8 cellular contexts compared by ENCODE assay signal in genomic region chr6:83430606-83431544, GRCh38. TPM values are rescaled to one million over a fixed set of nuclear protein-coding genes. Genes with fewer than 3 reads are reported as not detected.
DNase-seq lines count a peak whose midpoint lies in the region; ATAC-seq, FAIRE-seq and TF ChIP-seq lines count a peak whose summit lies in the region.

Gene ME1 (minus strand): TSS chr6:83431051. CDS start chr6:83430954, 97 bp downstream.

- H3K27ac ChIP-seq in GM12878 (ENCODE audit: control insufficient read depth, insufficient read depth) (peak within 1 kb of the TSS; percentile 80), hepatocyte (peak within 1 kb of the TSS; percentile 91)

- no peaks in the 10 kb centered on the region for H3K27me3 ChIP-seq in GM12878 (replicated peaks in 1 of 2; ENCODE audit: control insufficient read depth in 2 of 2, insufficient read depth in 2 of 2, low read length in 1 of 2)
- no peaks in the 10 kb centered on the region for H3K27me3 ChIP-seq in hepatocyte

- POLR2A ChIA-PET in GM12878 (lab: Charles Lee), result interaction anchor here (0.5 kb wide), 1 partner anchor 26 kb away, joined by 4 read pairs; no protein-coding TSS in a partner anchor

- no peaks in the 10 kb centered on the region for H3K9me2 ChIP-seq in hepatocyte (replicated peaks; ENCODE audit: insufficient read depth)

- TF ChIP-seq RAD21 in GM12878 (IDR thresholded peaks at IDR 0.05; ENCODE audit: insufficient read depth, low read depth, low read length), result no peak

- in situ Hi-C loops in GM12878 (cut with MboI), result no loop called here

- intact Hi-C loops in GM12878 (cut with micrococcal nuclease; ENCODE audit: unreplicated experiment), result loop anchor here (5.0 kb wide), 1 partner anchor 364 kb away; the partner anchor contains the start of genes DOP1A and UBE3D

- peak within 1 kb of the TSS; percentile 82 for H3K4me2 ChIP-seq in GM12878 (ENCODE audit: control insufficient read depth, insufficient read depth)
- H3K4me2 ChIP-seq in hepatocyte, result peak within 1 kb of the TSS; percentile 96

- CTCF ChIA-PET in GM12878 (lab: Yijun Ruan, JAX), result interaction anchor here (0.6 to 1.4 kb wide), 2 partner anchors 209 to 366 kb away, joined by 3 read pairs; partner anchors contain the start of gene UBE3D

- no peaks in the 10 kb centered on the region; the same call in 1 of the 3 replicates for H3K9me3 ChIP-seq in GM12878 (replicated peaks; ENCODE audit: control insufficient read depth, insufficient read depth, low read length)
- no peaks in the 10 kb centered on the region for H3K9me3 ChIP-seq in hepatocyte (ENCODE audit: low read depth)

- 0 out of 4 replicates have a peak, but pooled peaks of 1 of the 2 experiments have one; percentile 18 for TF ChIP-seq EP300 in GM12878 (IDR thresholded peaks at IDR 0.05; ENCODE audit: borderline replicate concordance in 1 of 2, control insufficient read depth in 1 of 2, low read depth in 2 of 2, low read length in 2 of 2)

- peaks cover 27% of the 10 kb centered on the region for H3K79me2 ChIP-seq in GM12878 (ENCODE audit: control insufficient read depth, insufficient read depth, low read length)
- H3K79me2 ChIP-seq in hepatocyte, result peaks cover 42% of the 10 kb centered on the region

- no peak for FAIRE-seq in GM12878 (lab: Jason Lieb, UNC)

- peak within 1 kb of the TSS; percentile 65 for H3K4me3 ChIP-seq in GM12878
- H3K4me3 ChIP-seq in hepatocyte, result peak within 1 kb of the TSS; percentile 78

- H3K4me1 ChIP-seq in GM12878 (ENCODE audit: control insufficient read depth, insufficient read depth, low read length) (peaks cover 5% of the 10 kb centered on the region), hepatocyte (ENCODE audit: insufficient read depth) (peaks cover 10% of the 10 kb centered on the region)

- WGBS in GM12878 (ENCODE audit: insufficient coverage, insufficient replicate concordance, low lambda C conversion rate, missing lambda C conversion rate), result 52% methylated on average over 38 of the region's 74 CpGs
- WGBS in hepatocyte (ENCODE audit: low lambda C conversion rate, missing lambda C conversion rate), result 6% methylated on average over 51 of the region's 74 CpGs

- no peaks in the 10 kb centered on the region for H3K36me3 ChIP-seq in GM12878 (ENCODE audit: control insufficient read depth in 2 of 2, insufficient read depth in 2 of 2, low read length in 1 of 2)
- H3K36me3 ChIP-seq in hepatocyte (replicated peaks; ENCODE audit: insufficient read depth, low read depth), result no peaks in the 10 kb centered on the region

- SMC1A ChIA-PET in GM12878 (lab: Charles Lee; ENCODE audit: uncharacterized antibody, unreplicated experiment), result interaction anchor here (1.2 to 1.4 kb wide), 2 partner anchors 22 to 209 kb away, joined by 3 read pairs; no protein-coding TSS in a partner anchor

- H3K9ac ChIP-seq in GM12878 (ENCODE audit: control insufficient read depth, insufficient read depth, low read length), result peak within 1 kb of the TSS; percentile 75

- TF ChIP-seq POLR2A in GM19099 (IDR thresholded peaks at IDR 0.05; ENCODE audit: extremely low read depth, insufficient read length, low read depth) (peak; percentile 62), GM12878 (IDR thresholded peaks at IDR 0.05; ENCODE audit: low read depth, low read length) (peak; percentile 79)

- DNase-seq in CD1c-positive myeloid dendritic cell (ENCODE audit: extremely low spot score), result peak; percentile 90
- DNase-seq in RPMI8226, result peak; percentile 92
- DNase-seq in GM12878 (ENCODE audit: low read depth, low spot score), result peak; percentile 52
- peak; percentile 93 for DNase-seq in hepatocyte (ENCODE audit: low spot score)
- DNase-seq in renal cortical epithelial cell (ENCODE audit: low read depth), result peak; percentile 60
- DNase-seq in NCI-H1436 (lab: John Stamatoyannopoulos, UW), result no peak

- RAD21 ChIA-PET in GM12878 (lab: Charles Lee; ENCODE audit: unreplicated experiment), result no interaction called here

- no peak for TF ChIP-seq CTCF in GM12878 (IDR thresholded peaks at IDR 0.05 in 2 of 3, conservative IDR thresholded peaks at IDR 0.05 in 1 of 3; ENCODE audit: control insufficient read depth in 2 of 3, extremely low read depth in 1 of 3, insufficient read depth in 1 of 3, low read depth in 3 of 3, low read length in 3 of 3)
- no peak for TF ChIP-seq CTCF in hepatocyte (IDR thresholded peaks at IDR 0.05; ENCODE audit: poor library complexity)

- peak; percentile 79 for ATAC-seq in HG03135 (IDR thresholded peaks at IDR 0.05; ENCODE audit: unreplicated experiment)
- ATAC-seq in GM12878, result peak; percentile 91

- peak within 1 kb of the TSS; percentile 81 for H2AFZ ChIP-seq in GM12878 (ENCODE audit: control insufficient read depth, low read depth, low read length)
- H2AFZ ChIP-seq in hepatocyte, result peak within 1 kb of the TSS; percentile 93

- BruUV-seq in GM12878 (replicated peaks; lab: Mats Ljungman, UMichigan), result no TSS peak

- no peaks in the 10 kb centered on the region for H4K20me1 ChIP-seq in GM12878 (ENCODE audit: control insufficient read depth, insufficient read depth)
- no peaks in the 10 kb centered on the region for H4K20me1 ChIP-seq in hepatocyte (ENCODE audit: insufficient read depth, poor library complexity, severe bottlenecking)

TF ChIP-seq in GM12878, 131 proteins besides CTCF, POLR2A, EP300 and RAD21 (continues in another document):
- TF ChIP-seq JUNB (IDR thresholded peaks at IDR 0.05) (no peak), SPI1 (IDR thresholded peaks at IDR 0.05; ENCODE audit: borderline replicate concordance, insufficient read depth, low read depth, low read length) (0 out of 2 replicates have a peak, but pooled peaks have one; percentile 5), ZNF384 (IDR thresholded peaks at IDR 0.05; ENCODE audit: borderline replicate concordance, low read depth, low read length) (no peak), IKZF1 (conservative IDR thresholded peaks at IDR 0.05) (peak; percentile 76), ZNF217 (IDR thresholded peaks at IDR 0.05) (0 out of 2 replicates have a peak, but pooled peaks have one; percentile 28), GATAD2B (conservative IDR thresholded peaks at IDR 0.05; ENCODE audit: low read depth) (peak; percentile 71), ATF2 (IDR thresholded peaks at IDR 0.05; ENCODE audit: low read length) (no peak), FOS (IDR thresholded peaks at IDR 0.05; ENCODE audit: borderline replicate concordance, extremely low read depth, insufficient read length) (no peak), MYC (IDR thresholded peaks at IDR 0.05; ENCODE audit: insufficient read depth, insufficient read length, insufficient replicate concordance, low read length, severe bottlenecking) (no peak), IKZF2 (IDR thresholded peaks at IDR 0.05) (peak in 1 of 2 experiments; percentile 27; a peak in 1 of 4 replicates), IRF4 (IDR thresholded peaks at IDR 0.05; ENCODE audit: low read depth, low read length) (no peak), NR2C2 (IDR thresholded peaks at IDR 0.05; ENCODE audit: borderline replicate concordance, control insufficient read depth, insufficient read length, low read depth) (no peak), ATF7 (IDR thresholded peaks at IDR 0.05; ENCODE audit: low read depth) (peak; percentile 53), ZNF24 (IDR thresholded peaks at IDR 0.05) (0 out of 2 replicates have a peak, but pooled peaks have one; percentile 12), CEBPB (IDR thresholded peaks at IDR 0.05; ENCODE audit: borderline replicate concordance in 1 of 2, low read depth in 2 of 2, low read length in 2 of 2) (no peak), SMARCA5 (IDR thresholded peaks at IDR 0.05) (no peak), MEF2B (IDR thresholded peaks at IDR 0.05; ENCODE audit: partially characterized antibody, poor library complexity, severe bottlenecking) (peak; percentile 39)

RNA-seq across cellular contexts. Expression of gene ME1, which starts in this region (rescaled TPM):
- 8.9 and 9.9 TPM in 2 replicates for total RNA-seq in GM12878 (2013; cell fraction: nucleolus; rRNA removed)
- total RNA-seq in GM12878 (2014; rRNA removed) (4.5 and 5.4 TPM in 2 replicates), GM12878 (2014; rRNA removed; fragmentation: Illumina TruSeq; extraction: Trizol) (8.3 and 8.5 TPM in 2 replicates), GM12878 (2021) (9.2 and 9.8 TPM in 2 replicates), hepatocyte (19.0 and 19.8 TPM in 2 replicates), renal cortical epithelial cell (21.7 and 45.3 TPM in 2 replicates)
- 2.0 TPM for polyA plus RNA-seq in GM12878 (2011; ENCODE audit: low read depth)
- polyA plus RNA-seq in GM12878 (2011; rRNA removed) (8.4 and 10.6 TPM in 2 replicates), GM12878 (2014; fragmentation: Illumina TruSeq; extraction: Trizol) (10.6 and 15.7 TPM in 2 replicates), GM12878 (2014; fragmentation: Nextera tagmentation; extraction: Ambion mirVana) (1 to 10 TPM; 3.6 to 6.4 TPM), GM12878 (2014; rRNA removed) (3.3 and 4.2 TPM in 2 replicates), GM12878 (2016; fragmentation: Nextera tagmentation; extraction: Ambion mirVana) (10 to 100 TPM; 10.3 to 11.8 TPM), hepatocyte (17.4 and 19.7 TPM in 2 replicates)
- 3.4 and 5.9 TPM in 2 replicates for polyA plus RNA-seq in GM12878 (2011; cell fraction: cytosol; rRNA removed)
- polyA plus RNA-seq in GM12878 (2011; cell fraction: nucleus; rRNA removed), result 9.1 and 9.4 TPM in 2 replicates
- polyA plus RNA-seq in GM12878 (2012), result 3.0 and 4.9 TPM in 2 replicates
- polyA minus RNA-seq in GM12878 (2011; rRNA and poly(A)+ RNA removed), result 5.4 and 9.6 TPM in 2 replicates
- polyA minus RNA-seq in GM12878 (2011; cell fraction: cytosol; rRNA and poly(A)+ RNA removed), result 4.7 and 5.3 TPM in 2 replicates
- polyA minus RNA-seq in GM12878 (2011; cell fraction: nucleus; rRNA and poly(A)+ RNA removed), result 6.4 and 9.8 TPM in 2 replicates
